Comparison of ENCODE assay signal across 8 cellular contexts in genomic region chr12:113185180-113186032, GRCh38. TPM values are rescaled to one million over a fixed set of nuclear protein-coding genes. Genes with fewer than 3 reads are reported as not detected.
DNase-seq lines count a peak whose midpoint lies in the region; ATAC-seq and TF ChIP-seq lines count a peak whose summit lies in the region.

Gene DDX54, minus strand, starts transcription at chr12:113185478. Its CDS starts 27 bp downstream, at chr12:113185451.
Gene RITA1, plus strand, starts transcription at chr12:113185721. Its CDS starts 1,026 bp downstream, at chr12:113186747.

- peak within 1 kb of the TSS; percentile 97 for H3K27ac Mint-ChIP-seq in activated CD4-positive, alpha-beta T cell treated with anti-CD3 and anti-CD28 coated beads, Interleukin-2, amount 10 ng/mL, durations not matched to agents 7 days and 5 days

- H3K4me1 Mint-ChIP-seq in activated CD4-positive, alpha-beta T cell treated with anti-CD3 and anti-CD28 coated beads, Interleukin-2, amount 10 ng/mL, durations not matched to agents 7 days and 5 days, result peaks cover 41% of the 10 kb centered on the region

- peak within 1 kb of the TSS; percentile 84 to 88 for H3K27ac ChIP-seq in coronary artery

- DNase-seq in AG10803 (ENCODE audit: low read depth) (peak; percentile 70), NCI-H524 (lab: John Stamatoyannopoulos, UW) (peak; percentile 72 to 88), coronary artery (ENCODE audit: low spot score) (peak; percentile 91), left lobe of liver (ENCODE audit: low spot score) (peak; percentile 90)
- peak; percentile 74 for DNase-seq in activated CD4-positive, alpha-beta T cell treated with anti-CD3 and anti-CD28 coated beads, Interleukin-2, amount 10 ng/mL, durations not matched to agents 7 days and 5 days
- DNase-seq in stimulated activated CD4-positive, alpha-beta T cell treated with anti-CD3 and anti-CD28 coated beads, Interleukin-2, amount 100 ng/mL, for 24 hours, result peak; percentile 83 to 85

- no peaks in the 10 kb centered on the region for H3K9me3 Mint-ChIP-seq in activated CD4-positive, alpha-beta T cell treated with anti-CD3 and anti-CD28 coated beads, Interleukin-2, amount 10 ng/mL, durations not matched to agents 7 days and 5 days

- peaks cover 24% of the 10 kb centered on the region for H3K36me3 Mint-ChIP-seq in activated CD4-positive, alpha-beta T cell treated with anti-CD3 and anti-CD28 coated beads, Interleukin-2, amount 10 ng/mL, durations not matched to agents 7 days and 5 days (ENCODE audit: low read depth)

- CTCF ChIA-PET in activated CD4-positive, alpha-beta T cell treated with anti-CD3 and anti-CD28 coated beads, Interleukin-2, amount 10 ng/mL, durations not matched to agents 7 days and 5 days (lab: Charles Lee), result interaction anchor here (0.6 to 3.0 kb wide), 5 partner anchors 9 to 123 kb away, joined by 3 to 16 read pairs (median 4); no protein-coding TSS in a partner anchor

- no peak for TF ChIP-seq CTCF in AG10803 (conservative IDR thresholded peaks at IDR 0.05; ENCODE audit: low read length)
- no peak for TF ChIP-seq CTCF in coronary artery (IDR thresholded peaks at IDR 0.05)

- H3K4me3 Mint-ChIP-seq in activated CD4-positive, alpha-beta T cell treated with anti-CD3 and anti-CD28 coated beads, Interleukin-2, amount 10 ng/mL, durations not matched to agents 7 days and 5 days, result peak within 1 kb of the TSS; percentile 97

- H3K4me3 ChIP-seq in AG10803 (ENCODE audit: low read length) (peak within 1 kb of the TSS; percentile 86), coronary artery (peak within 1 kb of the TSS; percentile 76)

- no peaks in the 10 kb centered on the region for H3K27me3 Mint-ChIP-seq in activated CD4-positive, alpha-beta T cell treated with anti-CD3 and anti-CD28 coated beads, Interleukin-2, amount 10 ng/mL, durations not matched to agents 7 days and 5 days

- ATAC-seq in GM18907 (IDR thresholded peaks at IDR 0.05; ENCODE audit: unreplicated experiment) (peak; percentile 54), HG03159 (IDR thresholded peaks at IDR 0.05; ENCODE audit: unreplicated experiment) (peak; percentile 42), left lobe of liver (peak; percentile 81)

- POLR2A ChIA-PET in activated CD4-positive, alpha-beta T cell treated with anti-CD3 and anti-CD28 coated beads, Interleukin-2, amount 10 ng/mL, durations not matched to agents 7 days and 5 days (lab: Charles Lee), result no interaction called here

RNA-seq across cellular contexts. Expression of gene DDX54, which starts in this region (rescaled TPM):
- total RNA-seq in activated CD4-positive, alpha-beta T cell treated with anti-CD3 and anti-CD28 coated beads, Interleukin-2, amount 10 ng/mL, durations not matched to agents 7 days and 5 days, result 10 to 100 TPM; 65.6 to 72.0 TPM
- total RNA-seq in left lobe of liver, result 33.5 TPM

RNA-seq across cellular contexts. Expression of gene RITA1, which starts in this region (rescaled TPM):
- 10 to 100 TPM; 17.0 to 18.0 TPM for total RNA-seq in activated CD4-positive, alpha-beta T cell treated with anti-CD3 and anti-CD28 coated beads, Interleukin-2, amount 10 ng/mL, durations not matched to agents 7 days and 5 days
- total RNA-seq in left lobe of liver, result 28.4 TPM

Comparison
In these comparisons a context has a peak if more than half of its experiments do, and no peak if none do; other contexts are left out.
1. Peak in every context shown above with its lines: DNase-seq, ATAC-seq, H3K4me3 ChIP-seq and H3K27ac ChIP-seq.